ENCODE assay signal across 23 cellular contexts in the genomic region with DNA sequence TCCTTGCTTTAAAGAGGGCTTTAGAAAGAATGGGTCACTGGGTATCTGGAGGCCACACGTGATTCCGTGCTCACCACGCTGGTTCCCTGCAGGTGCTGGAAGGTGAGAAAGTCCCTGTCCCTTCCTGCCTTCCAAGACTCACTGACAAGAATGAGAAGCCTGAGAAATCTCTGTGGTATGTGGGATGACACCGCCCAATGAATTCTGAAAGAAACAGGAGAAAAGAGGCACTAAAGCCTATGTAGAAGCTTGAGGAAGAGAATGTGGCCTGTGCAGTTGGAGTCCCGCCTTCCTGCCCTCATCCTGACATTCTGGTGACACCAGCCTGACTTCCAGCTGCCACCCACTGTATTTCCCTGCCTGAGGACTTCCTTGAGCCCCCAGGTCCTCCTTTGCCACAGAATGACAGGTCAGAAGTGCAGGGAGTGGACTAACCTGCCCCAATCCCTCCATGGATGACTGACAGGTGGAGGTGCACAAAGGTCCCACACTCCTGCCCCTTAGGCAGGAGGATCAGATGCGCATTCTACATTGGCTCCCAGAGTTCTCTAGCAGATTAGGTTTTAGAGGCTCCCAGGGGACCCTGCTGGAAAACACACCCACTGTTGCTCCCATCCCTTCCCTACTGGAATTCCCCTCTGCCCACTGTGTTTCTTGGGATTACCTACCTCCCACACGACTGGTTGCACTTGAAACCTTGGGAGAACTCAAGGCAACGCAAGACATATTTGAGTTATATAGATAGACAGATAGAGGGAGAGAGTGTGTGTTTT. TPM values are rescaled to one million over a fixed set of nuclear protein-coding genes. Genes with fewer than 3 reads are reported as not detected.
DNase-seq lines count a peak whose midpoint lies in the region; ATAC-seq, FAIRE-seq and TF ChIP-seq lines count a peak whose summit lies in the region.
"Had no signal": no experiment of that assay in that cellular context is flagged by ENCODE, and none has a peak within 500 bp of the region (broad histone marks: within the 10 kb centered on the region; RNA-seq: fewer than 3 reads in every experiment).

No MANE protein-coding gene starts in this region.

- CTCF ChIA-PET in K562 (lab: Yijun Ruan, JAX; ENCODE audit: low intra/inter-chr PET ratio) = no interaction called here

- H3K27ac ChIP-seq in K562 (ENCODE audit: extremely low read depth, low read depth, low read length) = no peak overlapping the region
- no peak overlapping the region for H3K27ac ChIP-seq in stomach
- H3K27ac ChIP-seq: neutrophil, transverse colon had no signal

- H3K36me3 ChIP-seq in K562 (ENCODE audit: control insufficient read depth, insufficient read depth, low read length) (no peaks in the 10 kb centered on the region), stomach (no peaks in the 10 kb centered on the region)
- H3K36me3 ChIP-seq: neutrophil, transverse colon had no signal

- BruUV-seq in K562 (replicated peaks; lab: Mats Ljungman, UMichigan) = no TSS peak

- H3K4me1 ChIP-seq in K562 (replicated peaks in 1 of 2; ENCODE audit: control insufficient read depth in 2 of 2, insufficient read depth in 2 of 2, low read length in 2 of 2) (no peaks in the 10 kb centered on the region), stomach (no peaks in the 10 kb centered on the region)
- H3K4me1 ChIP-seq: transverse colon had no signal

- TF ChIP-seq POLR2A in K562 (conservative IDR thresholded peaks at IDR 0.05) = no peak
- no peak for TF ChIP-seq POLR2A in stomach (IDR thresholded peaks at IDR 0.05)

- TF ChIP-seq EP300 in K562 (IDR thresholded peaks at IDR 0.05; ENCODE audit: low read length) (no peak), stomach (IDR thresholded peaks at IDR 0.05) (no peak)

- intact Hi-C loops in K562 (cut with micrococcal nuclease) (no loop called here), stomach (cut with DNase I; ENCODE audit: low total_unique reads) (no loop called here), Right ventricle myocardium inferior (cut with DNase I) (no loop called here)

- peaks cover 8 to 25% of the 10 kb centered on the region in 2 experiments for H3K27me3 ChIP-seq in K562 (ENCODE audit: control insufficient read depth in 2 of 2, insufficient read depth in 2 of 2, low read length in 2 of 2)
- no peaks in the 10 kb centered on the region for H3K27me3 ChIP-seq in stomach
- H3K27me3 ChIP-seq: neutrophil, transverse colon had no signal

- TF ChIP-seq CTCF in K562 (IDR thresholded peaks at IDR 0.05 in 2 of 3, conservative IDR thresholded peaks at IDR 0.05 in 1 of 3; ENCODE audit: insufficient read depth in 2 of 3, low read depth in 1 of 3, low read length in 3 of 3) (no peak), stomach (IDR thresholded peaks at IDR 0.05) (no peak)

- WGBS in K562 (ENCODE audit: insufficient coverage, low coverage, missing lambda C conversion rate) = 5% methylated on average over 8 of the region's 8 CpGs
- WGBS in stomach, 5 donors = 75 to 89% (median 83%) methylated on average over 8 of the region's 8 CpGs

- H3K9ac ChIP-seq in K562 (ENCODE audit: insufficient read depth in 1 of 2, low read depth in 2 of 2, low read length in 2 of 2) = no peak overlapping the region

- H4K20me1 ChIP-seq in K562 (replicated peaks; ENCODE audit: control insufficient read depth, insufficient read depth, low read length) = no peaks in the 10 kb centered on the region

- TF ChIP-seq RAD21 in K562 (CRISPR knock-in tag; conservative IDR thresholded peaks at IDR 0.05 in 1 of 2, IDR thresholded peaks at IDR 0.05 in 1 of 2) = no peak

- POLR2A ChIA-PET in K562 (lab: Yijun Ruan, JAX) = interaction anchor here (0.6 kb wide), 1 partner anchor 47 kb away, joined by 3 read pairs; no protein-coding TSS in a partner anchor

- H3K79me2 ChIP-seq in K562 (ENCODE audit: control insufficient read depth, insufficient read depth, low read length) = no peaks in the 10 kb centered on the region

- H3K4me3 ChIP-seq in K562 (no peak overlapping the region), stomach (no peak overlapping the region)
- H3K4me3 ChIP-seq: transverse colon had no signal

- H3K9me3 ChIP-seq in K562 (replicated peaks; ENCODE audit: control insufficient read depth, insufficient read depth, low read depth, low read length) = no peaks in the 10 kb centered on the region
- H3K9me3 ChIP-seq in stomach = no peaks in the 10 kb centered on the region
- H3K9me3 ChIP-seq: neutrophil, transverse colon had no signal

- in situ Hi-C loops in Caki2 (cut with HindIII; ENCODE audit: low pct_unique_long_range_greater_than_20kb, low sequenced_read_pairs) (no loop called here), K562 (cut with MboI) (no loop called here)

- no peak overlapping the region for H3K4me2 ChIP-seq in K562 (ENCODE audit: insufficient read depth, low read length)

- H3K9me1 ChIP-seq in K562 (ENCODE audit: control insufficient read depth, insufficient read depth, low read length) = no peaks in the 10 kb centered on the region

- ATAC-seq in K562 (no peak), Right ventricle myocardium inferior (no peak)
- ATAC-seq: left cardiac atrium had no signal

- H2AFZ ChIP-seq in K562 (ENCODE audit: low read depth, low read length) = no peak overlapping the region

- FAIRE-seq in HTR-8/SVneo (lab: Jason Lieb, UNC) (no peak), K562 (lab: Jason Lieb, UNC) (no peak)

- DNase-seq in Caki2 (ENCODE audit: low read depth) (peak; percentile 26), HTR-8/SVneo (ENCODE audit: insufficient read length, low spot score) (peak; percentile 7), K562 (ENCODE audit: extremely low read depth in 1 of 4, low spot score in 3 of 4) (no peak), kidney tubule cell (ENCODE audit: low spot score) (peak; percentile 73), stomach (no peak), NCI-H446 treated with DMSO at 0.1 percent for 48 hours (lab: John Stamatoyannopoulos, UW) (no peak), Right ventricle myocardium inferior (ENCODE audit: missing footprints) (no peak)
- DNase-seq in stimulated activated CD4-positive, alpha-beta T cell treated with anti-CD3 and anti-CD28 coated beads, Interleukin-1b, Interleukin-23, amount 100 ng/mL, for 48 hours = no peak
- DNase-seq: ACHN; activated naive CD4-positive, alpha-beta T cell treated with anti-CD3 and anti-CD28 coated beads, Interleukin-2, amount 10 ng/mL, durations not matched to agents 7 days and 5 days; activated T-cell treated with anti-CD3 and anti-CD28 coated beads for 4 hours; CD4-positive, alpha-beta T cell; hippocampal formation; left cardiac atrium; NCI-H187 treated with DMSO at 0.1 percent for 48 hours; NCI-H345; NK-92 treated with Interleukin-12 subunit alpha and Interleukin-12 subunit beta, amount 100 ng/mL, for 24 hours; retina; Right ventricle myocardium superior; stimulated activated CD4-positive, alpha-beta T cell treated with anti-CD3 and anti-CD28 coated beads, Interleukin-15, amount 100 ng/mL, for 24 hours; stimulated activated naive CD4-positive, alpha-beta T cell; transverse colon had no signal

RNA-seq across cellular contexts. Expression of gene TENT4B, which starts 38.6 kb away (rescaled TPM):
- 3.3 and 4.2 TPM in 2 replicates for total RNA-seq in Caki2 (2014; rRNA removed; shearing (Covaris generic); ENCODE audit: low replicate concordance)
- 5.1 and 12.6 TPM in 2 replicates for total RNA-seq in K562 (2011; cell fraction: chromatin; rRNA removed; ENCODE audit: low replicate concordance)
- 4.1 and 4.5 TPM in 2 replicates for total RNA-seq in K562 (2011; cell fraction: nucleolus; rRNA removed)
- total RNA-seq in K562 (2011; cell fraction: nucleoplasm; rRNA removed) = 5.6 and 7.9 TPM in 2 replicates
- 5.8 and 6.8 TPM in 2 replicates for total RNA-seq in K562 (2014; rRNA removed)
- total RNA-seq in K562 (2014; rRNA removed; fragmentation: Illumina TruSeq; extraction: Trizol) = 7.0 and 7.5 TPM in 2 replicates
- total RNA-seq in K562 (2015; rRNA removed; fragmentation: Illumina TruSeq; extraction: Trizol) = 6.6 and 7.0 TPM in 2 replicates
- total RNA-seq in K562 (2021) = 7.8 and 8.4 TPM in 2 replicates
- polyA plus RNA-seq in K562 (2011; rRNA removed) = 5.9 and 6.9 TPM in 2 replicates
- 2.0 and 2.7 TPM in 2 replicates for polyA plus RNA-seq in K562 (2011; cell fraction: cytosol; rRNA removed)
- 4.1 and 4.3 TPM in 2 replicates for polyA plus RNA-seq in K562 (2011; cell fraction: nucleus; rRNA removed)
- 2.9 and 4.9 TPM in 2 replicates for polyA plus RNA-seq in K562 (2012)
- polyA plus RNA-seq in K562 (2014; fragmentation: Illumina TruSeq; extraction: Trizol) = 6.9 and 8.3 TPM in 2 replicates
- 1 to 10 TPM; 5.2 to 7.7 TPM for polyA plus RNA-seq in K562 (2014; fragmentation: Nextera tagmentation; extraction: Ambion mirVana)
- polyA plus RNA-seq in K562 (2014; rRNA removed) = 4.1 and 5.8 TPM in 2 replicates
- 14.7 and 16.8 TPM in 2 replicates for polyA minus RNA-seq in K562 (2011; rRNA and poly(A)+ RNA removed)
- 5.6 and 6.7 TPM in 2 replicates for polyA minus RNA-seq in K562 (2011; cell fraction: cytosol; rRNA and poly(A)+ RNA removed)
- 3.0 and 5.0 TPM in 2 replicates for polyA minus RNA-seq in K562 (2011; cell fraction: nucleus; rRNA and poly(A)+ RNA removed)
- total RNA-seq in stomach = 10 to 100 TPM in 4 of 5 donors, 1 to 10 TPM in 1; 4.1 to 24.1 (median 14.9) TPM
- 1 to 10 TPM; 2.4 to 3.2 (median 2.8) TPM for polyA plus RNA-seq in stomach
- 7.8 TPM for total RNA-seq in Right ventricle myocardium inferior

RNA-seq across cellular contexts. Expression of gene HEATR3, which starts 48.8 kb away (rescaled TPM):
- 2.8 and 8.7 TPM in 2 replicates for total RNA-seq in Caki2 (2014; rRNA removed; shearing (Covaris generic); ENCODE audit: low replicate concordance)
- 22.3 and 30.6 TPM in 2 replicates for total RNA-seq in K562 (2011; cell fraction: chromatin; rRNA removed; ENCODE audit: low replicate concordance)
- 20.1 and 22.7 TPM in 2 replicates for total RNA-seq in K562 (2011; cell fraction: nucleolus; rRNA removed)
- total RNA-seq in K562 (2011; cell fraction: nucleoplasm; rRNA removed) = 18.8 and 20.9 TPM in 2 replicates
- total RNA-seq in K562 (2014; rRNA removed) = 17.8 and 23.6 TPM in 2 replicates
- total RNA-seq in K562 (2014; rRNA removed; fragmentation: Illumina TruSeq; extraction: Trizol) = 18.8 and 19.0 TPM in 2 replicates
- 20.2 and 23.6 TPM in 2 replicates for total RNA-seq in K562 (2015; rRNA removed; fragmentation: Illumina TruSeq; extraction: Trizol)
- 18.9 and 19.2 TPM in 2 replicates for total RNA-seq in K562 (2021)
- 21.4 and 23.7 TPM in 2 replicates for polyA plus RNA-seq in K562 (2011; rRNA removed)
- polyA plus RNA-seq in K562 (2011; cell fraction: cytosol; rRNA removed) = 12.4 and 13.1 TPM in 2 replicates
- polyA plus RNA-seq in K562 (2011; cell fraction: nucleus; rRNA removed) = 48.8 and 52.5 TPM in 2 replicates
- polyA plus RNA-seq in K562 (2012) = 8.2 and 10.9 TPM in 2 replicates
- 16.5 and 30.2 TPM in 2 replicates for polyA plus RNA-seq in K562 (2014; fragmentation: Illumina TruSeq; extraction: Trizol)
- 1 to 10 TPM; 1.7 to 3.7 TPM for polyA plus RNA-seq in K562 (2014; fragmentation: Nextera tagmentation; extraction: Ambion mirVana)
- polyA plus RNA-seq in K562 (2014; rRNA removed) = 16.7 and 17.5 TPM in 2 replicates
- 16.7 and 22.1 TPM in 2 replicates for polyA minus RNA-seq in K562 (2011; rRNA and poly(A)+ RNA removed)
- 10.0 and 16.2 TPM in 2 replicates for polyA minus RNA-seq in K562 (2011; cell fraction: cytosol; rRNA and poly(A)+ RNA removed)
- polyA minus RNA-seq in K562 (2011; cell fraction: nucleus; rRNA and poly(A)+ RNA removed) = 19.5 and 21.8 TPM in 2 replicates
- total RNA-seq in stomach = 10 to 100 TPM; 14.0 to 45.1 (median 38.7) TPM
- 1 to 10 TPM; 4.1 to 5.2 (median 4.9) TPM for polyA plus RNA-seq in stomach
- total RNA-seq in Right ventricle myocardium inferior = 10.1 TPM

Comparison
In these comparisons a context has a peak if more than half of its experiments do, and no peak if none do; other contexts are left out.
1. DNase-seq: peak in Caki2 (single experiment), HTR-8/SVneo (single experiment) and kidney tubule cell (single experiment); none in K562 (0 of 4), stimulated activated CD4-positive, alpha-beta T cell treated with anti-CD3 and anti-CD28 coated beads, Interleukin-1b, Interleukin-23, amount 100 ng/mL, for 48 hours (single experiment), stomach (single experiment), NCI-H446 treated with DMSO at 0.1 percent for 48 hours (single experiment) and Right ventricle myocardium inferior (single experiment).